In genomic region chr2:217795067-217795466, GRCh38 we compare ENCODE assay signal across 18 cellular contexts.
"Had no signal": no experiment of that assay in that cellular context is flagged by ENCODE, and none has a peak within 500 bp of the region (broad histone marks: within the 10 kb centered on the region; RNA-seq: fewer than 3 reads in every experiment).

No MANE protein-coding gene starts in this region.

- H3K36me3 Mint-ChIP-seq: activated naive CD4-positive, alpha-beta T cell treated with anti-CD3 and anti-CD28 coated beads, Interleukin-2, amount 50 U/mL, for 24 hours; stimulated activated memory B cell treated with anti-CD40 and anti-IgM and Interleukin-4, amounts not matched to agents 10 μg/mL and 1 μg/mL and 100 μg/mL, for 72 hours had no signal

- H3K36me3 ChIP-seq: breast epithelium, ovary, upper lobe of right lung had no signal

- H3K27ac Mint-ChIP-seq: activated CD4-positive, alpha-beta T cell treated with anti-CD3 and anti-CD28 coated beads, Interleukin-2, amount 10 ng/mL, durations not matched to agents 24 days and 14 days; activated CD8-positive, alpha-beta T cell treated with anti-CD3 and anti-CD28 coated beads for 36 hours; activated naive CD4-positive, alpha-beta T cell treated with anti-CD3 and anti-CD28 coated beads, Interleukin-2, amount 50 U/mL, for 24 hours; effector memory CD8-positive, alpha-beta T cell; stimulated activated memory B cell treated with anti-CD40 and anti-IgM and Interleukin-4, amounts not matched to agents 10 μg/mL and 1 μg/mL and 100 μg/mL, for 72 hours had no signal

- H3K27me3 Mint-ChIP-seq: activated CD4-positive, alpha-beta T cell treated with anti-CD3 and anti-CD28 coated beads, Interleukin-2, amount 10 ng/mL, durations not matched to agents 24 days and 14 days; activated CD8-positive, alpha-beta T cell treated with anti-CD3 and anti-CD28 coated beads for 36 hours; activated naive CD4-positive, alpha-beta T cell treated with anti-CD3 and anti-CD28 coated beads, Interleukin-2, amount 50 U/mL, for 24 hours; stimulated activated memory B cell treated with anti-CD40 and anti-IgM and Interleukin-4, amounts not matched to agents 10 μg/mL and 1 μg/mL and 100 μg/mL, for 72 hours had no signal

- H3K9me3 Mint-ChIP-seq: activated CD4-positive, alpha-beta T cell treated with anti-CD3 and anti-CD28 coated beads, Interleukin-2, amount 10 ng/mL, durations not matched to agents 24 days and 14 days; activated CD8-positive, alpha-beta T cell treated with anti-CD3 and anti-CD28 coated beads for 36 hours; activated naive CD4-positive, alpha-beta T cell treated with anti-CD3 and anti-CD28 coated beads, Interleukin-2, amount 50 U/mL, for 24 hours; effector memory CD8-positive, alpha-beta T cell; stimulated activated memory B cell treated with anti-CD40 and anti-IgM and Interleukin-4, amounts not matched to agents 10 μg/mL and 1 μg/mL and 100 μg/mL, for 72 hours had no signal

- DNase-seq: activated CD4-positive, alpha-beta T cell treated with anti-CD3 and anti-CD28 coated beads, Interleukin-2, amount 10 ng/mL, durations not matched to agents 24 days and 14 days; activated CD8-positive, alpha-beta T cell treated with anti-CD3 and anti-CD28 coated beads for 36 hours; activated gamma-delta T cell; dermis blood vessel endothelial cell; effector memory CD8-positive, alpha-beta T cell; midbrain; spleen; stimulated activated CD4-positive, alpha-beta T cell treated with anti-CD3 and anti-CD28 coated beads, Interleukin-4, amount 100 ng/mL, for 4 hours; T-helper 1 cell; T-helper 9 cell; upper lobe of right lung had no signal

- H3K4me3 ChIP-seq: ascending aorta, breast epithelium, ovary, spleen, thoracic aorta, upper lobe of right lung had no signal

- H3K9me3 ChIP-seq: ascending aorta, breast epithelium, ovary, spleen, thoracic aorta, upper lobe of right lung had no signal

- H3K27me3 ChIP-seq: ascending aorta, breast epithelium, ovary, spleen, upper lobe of right lung had no signal

- H3K4me1 ChIP-seq: breast epithelium had no signal

- H3K27ac ChIP-seq: ovary, upper lobe of right lung had no signal

- H3K4me3 Mint-ChIP-seq: activated CD4-positive, alpha-beta T cell treated with anti-CD3 and anti-CD28 coated beads, Interleukin-2, amount 10 ng/mL, durations not matched to agents 24 days and 14 days; activated CD8-positive, alpha-beta T cell treated with anti-CD3 and anti-CD28 coated beads for 36 hours; activated naive CD4-positive, alpha-beta T cell treated with anti-CD3 and anti-CD28 coated beads, Interleukin-2, amount 50 U/mL, for 24 hours; effector memory CD8-positive, alpha-beta T cell; stimulated activated memory B cell treated with anti-CD40 and anti-IgM and Interleukin-4, amounts not matched to agents 10 μg/mL and 1 μg/mL and 100 μg/mL, for 72 hours had no signal

- ATAC-seq: activated CD8-positive, alpha-beta T cell treated with anti-CD3 and anti-CD28 coated beads for 36 hours; effector memory CD8-positive, alpha-beta T cell; SK-N-SH treated with all-trans-retinoic acid at 6 μM for 48 hours; stimulated activated memory B cell treated with anti-CD40 and anti-IgM and Interleukin-4, amounts not matched to agents 10 μg/mL and 1 μg/mL and 100 μg/mL, for 72 hours had no signal
